9 cellular contexts compared by ENCODE assay signal in the genomic region with DNA sequence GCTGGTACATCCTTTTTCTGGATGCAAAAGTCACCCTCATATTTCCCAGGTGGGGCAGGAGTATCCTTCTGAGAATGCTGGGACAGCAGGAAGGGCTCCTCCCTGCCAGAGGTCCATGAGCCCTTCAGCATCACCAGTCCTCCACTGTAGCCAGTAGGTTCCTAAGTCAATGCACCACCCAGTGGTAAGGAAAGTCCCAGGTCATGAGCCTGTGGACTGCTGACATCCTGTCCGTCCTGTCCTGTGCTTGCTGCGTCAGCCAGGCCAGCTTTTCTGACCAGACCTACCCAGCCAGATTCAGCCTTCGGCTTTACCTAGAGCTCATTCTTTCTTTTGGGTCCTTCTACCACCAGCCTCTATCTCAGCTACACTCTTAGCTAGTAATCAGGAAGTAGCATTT. TPM values are rescaled to one million over a fixed set of nuclear protein-coding genes. Genes with fewer than 3 reads are reported as not detected.
A peak's percentile ranks its signal among the peaks of the same experiment; 100 is the strongest.
DNase-seq lines count a peak whose midpoint lies in the region; TF ChIP-seq lines count a peak whose summit lies in the region.
"Had no signal": no experiment of that assay in that cellular context is flagged by ENCODE, and none has a peak within 500 bp of the region (broad histone marks: within the 10 kb centered on the region; RNA-seq: fewer than 3 reads in every experiment).

No MANE protein-coding gene starts in this region.

- peak; percentile 14 for DNase-seq in DMS 273 (lab: John Stamatoyannopoulos, UW; ENCODE audit: unreplicated experiment)
- no peak for DNase-seq in DMS 273 treated with DMSO at 0.1 percent for 48 hours (lab: John Stamatoyannopoulos, UW)
- DNase-seq in RPMI7951 (ENCODE audit: low read depth) = peak; percentile 70
- peak; percentile 56 for DNase-seq in fibroblast of villous mesenchyme (ENCODE audit: low read depth)
- DNase-seq in prostate gland (ENCODE audit: low spot score) = peak; percentile 12
- no peak for DNase-seq in dorsolateral prefrontal cortex
- DNase-seq in stimulated activated CD4-positive, alpha-beta T cell treated with anti-CD3 and anti-CD28 coated beads, Interleukin-2, amount 100 ng/mL, for 48 hours = no peak
- DNase-seq in NCI-H1417 treated with DMSO at 0.1 percent for 48 hours (lab: John Stamatoyannopoulos, UW) = no peak
- DNase-seq: gastrocnemius medialis had no signal

- intact Hi-C loops in prostate gland (cut with DNase I) (no loop called here), dorsolateral prefrontal cortex (cut with DNase I) (no loop called here)

- no peaks in the 10 kb centered on the region for H3K4me1 ChIP-seq in prostate gland (replicated peaks)
- H3K4me1 ChIP-seq: gastrocnemius medialis had no signal

- H3K27me3 ChIP-seq in prostate gland (replicated peaks; ENCODE audit: insufficient read depth) = no peaks in the 10 kb centered on the region
- peaks cover 0 to 6% (median 0%) of the 10 kb centered on the region in 45 donors for H3K27me3 ChIP-seq in dorsolateral prefrontal cortex
- H3K27me3 ChIP-seq: gastrocnemius medialis had no signal

- no peak for TF ChIP-seq POLR2A in prostate gland (IDR thresholded peaks at IDR 0.05)

- TF ChIP-seq CTCF in fibroblast of villous mesenchyme (IDR thresholded peaks at IDR 0.05; ENCODE audit: insufficient read depth, low read depth, low read length) (peak; percentile 36), prostate gland (IDR thresholded peaks at IDR 0.05) (peak in 2 of 4 experiments; percentile 13 to 26), dorsolateral prefrontal cortex (IDR thresholded peaks at IDR 0.05 in 54 of 56, conservative IDR thresholded peaks at IDR 0.05 in 2 of 56; ENCODE audit: low read depth in 1 of 56, partially characterized antibody in 56 of 56) (peak in 10 of 56 donors; percentile 6 to 33 (median 13))

- H3K4me3 ChIP-seq in fibroblast of villous mesenchyme (ENCODE audit: low read depth, low read length) (no peak overlapping the region), prostate gland (no peak overlapping the region), dorsolateral prefrontal cortex (no peak overlapping the region)
- H3K4me3 ChIP-seq: gastrocnemius medialis had no signal

- H3K27ac ChIP-seq in prostate gland (no peak overlapping the region), dorsolateral prefrontal cortex (no peak overlapping the region)
- H3K27ac ChIP-seq: gastrocnemius medialis had no signal

- H3K36me3 ChIP-seq in prostate gland = no peaks in the 10 kb centered on the region
- H3K36me3 ChIP-seq: gastrocnemius medialis had no signal

- 63% methylated on average over 3 of the region's 3 CpGs for WGBS in prostate gland

- no peaks in the 10 kb centered on the region for H3K9me3 ChIP-seq in prostate gland
- H3K9me3 ChIP-seq: gastrocnemius medialis had no signal

RNA-seq across cellular contexts. Expression of gene ACTN1, which starts 23.0 kb away (rescaled TPM):
- total RNA-seq in RPMI7951 (2014; rRNA removed; shearing (Covaris generic)) = 228 and 231 TPM in 2 replicates
- total RNA-seq in fibroblast of villous mesenchyme = 768 and 1,023 TPM in 2 replicates
- 100 to 1,000 TPM; 197 to 240 TPM for total RNA-seq in prostate gland
- total RNA-seq in dorsolateral prefrontal cortex = 100 to 1,000 TPM in 115 of 120 experiments, 10 to 100 TPM in 5; 56.9 to 234 (median 157) TPM

Comparison
In these comparisons a context has a peak if more than half of its experiments do, and no peak if none do; other contexts are left out.
1. DNase-seq: peak in DMS 273 (single experiment), RPMI7951 (single experiment), fibroblast of villous mesenchyme (single experiment) and prostate gland (single experiment); none in DMS 273 treated with DMSO at 0.1 percent for 48 hours (single experiment), dorsolateral prefrontal cortex (0 of 10), stimulated activated CD4-positive, alpha-beta T cell treated with anti-CD3 and anti-CD28 coated beads, Interleukin-2, amount 100 ng/mL, for 48 hours (0 of 2) and NCI-H1417 treated with DMSO at 0.1 percent for 48 hours (single experiment).